In the genomic region with DNA sequence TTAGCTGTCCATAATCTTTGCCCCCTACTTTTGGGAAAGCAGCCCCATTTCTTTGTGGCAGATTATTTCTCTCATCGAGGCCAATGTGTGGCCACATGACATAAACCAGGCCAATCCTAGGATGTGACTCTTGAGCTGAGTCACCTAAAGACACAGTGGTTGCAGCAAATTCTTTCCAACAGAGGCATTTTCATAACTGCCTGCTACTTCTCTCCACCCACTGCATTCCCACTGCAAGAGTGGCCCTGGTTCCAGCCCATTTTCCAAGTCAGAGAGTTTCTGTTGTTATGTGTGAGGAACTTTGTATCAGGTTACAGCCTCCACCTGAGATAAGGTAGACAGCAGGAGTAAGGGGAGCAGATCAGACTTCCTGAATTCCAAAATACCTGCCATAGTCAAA, we compare ENCODE assay signal across 15 cellular contexts.
DNase-seq lines count a peak whose midpoint lies in the region; ATAC-seq and TF ChIP-seq lines count a peak whose summit lies in the region.
"Had no signal": no experiment of that assay in that cellular context is flagged by ENCODE, and none has a peak within 500 bp of the region (broad histone marks: within the 10 kb centered on the region; RNA-seq: fewer than 3 reads in every experiment).

No MANE protein-coding gene starts in this region.

- CTCF ChIA-PET in HCT116 (lab: Charles Lee) = no interaction called here

- TF ChIP-seq EP300 in sigmoid colon (IDR thresholded peaks at IDR 0.05) = no peak

- no peaks in the 10 kb centered on the region for H4K20me1 ChIP-seq in HCT116 (ENCODE audit: insufficient read depth)
- no peaks in the 10 kb centered on the region for H4K20me1 ChIP-seq in hepatocyte (ENCODE audit: insufficient read depth, poor library complexity, severe bottlenecking)

- RAD21 ChIA-PET in HCT116 (lab: Charles Lee; ENCODE audit: low non-redundant PET in 1 of 2, low total read pairs in 2 of 2, uncharacterized antibody in 2 of 2, unreplicated experiment in 2 of 2) = no interaction called here

- H3K79me2 ChIP-seq in HCT116 (ENCODE audit: insufficient read depth, low read length) = no peaks in the 10 kb centered on the region
- H3K79me2 ChIP-seq in hepatocyte = no peaks in the 10 kb centered on the region

- no TSS peak for BruUV-seq in HCT116 (replicated peaks; lab: Mats Ljungman, UMichigan)

- H3K9me2 ChIP-seq in HCT116 (ENCODE audit: insufficient read depth) = no peaks in the 10 kb centered on the region
- no peaks in the 10 kb centered on the region for H3K9me2 ChIP-seq in hepatocyte (replicated peaks; ENCODE audit: insufficient read depth)

- ATAC-seq in HCT116 (peak; percentile 90), GM21390 (IDR thresholded peaks at IDR 0.05; ENCODE audit: unreplicated experiment) (no peak)
- ATAC-seq: HepG2; left colon; naive thymus-derived CD4-positive, alpha-beta T cell had no signal

- TF ChIP-seq RAD21 in HCT116 (IDR thresholded peaks at IDR 0.05; ENCODE audit: low read depth) = no peak

- H3K4me2 ChIP-seq in HCT116 (ENCODE audit: low read length) (peak overlapping the region; percentile 47), hepatocyte (no peak overlapping the region)

- TF ChIP-seq CTCF in HCT116 (IDR thresholded peaks at IDR 0.05 in 2 of 3, conservative IDR thresholded peaks at IDR 0.05 in 1 of 3; ENCODE audit: borderline replicate concordance in 1 of 3, insufficient read depth in 1 of 3, low read depth in 2 of 3, low read length in 2 of 3) (no peak), hepatocyte (IDR thresholded peaks at IDR 0.05; ENCODE audit: poor library complexity) (no peak), sigmoid colon (IDR thresholded peaks at IDR 0.05) (no peak)

- H3K4me1 ChIP-seq in HCT116 (ENCODE audit: control insufficient read depth in 1 of 2, insufficient read depth in 2 of 2, low read length in 2 of 2) (peaks cover 10 to 13% of the 10 kb centered on the region in 2 experiments), adipocyte (ENCODE audit: control insufficient read depth, insufficient read depth, low read length) (peaks cover 6% of the 10 kb centered on the region), hepatocyte (ENCODE audit: insufficient read depth) (no peaks in the 10 kb centered on the region), sigmoid colon (no peaks in the 10 kb centered on the region)

- H3K9me3 ChIP-seq in HCT116 (ENCODE audit: control insufficient read depth in 1 of 2, insufficient read depth in 1 of 2, low read depth in 1 of 2, low read length in 2 of 2) (no peaks in the 10 kb centered on the region), adipocyte (ENCODE audit: control insufficient read depth, low read length) (peaks cover 5% of the 10 kb centered on the region), hepatocyte (ENCODE audit: low read depth) (no peaks in the 10 kb centered on the region), sigmoid colon (no peaks in the 10 kb centered on the region)

- no peak overlapping the region for H3K9ac ChIP-seq in HCT116 (ENCODE audit: low read length)
- no peak overlapping the region for H3K9ac ChIP-seq in adipocyte (ENCODE audit: low read length)

- H3K27ac ChIP-seq in HCT116 (ENCODE audit: low read depth, low read length) (no peak overlapping the region), hepatocyte (no peak overlapping the region), sigmoid colon (no peak overlapping the region)

- no peak for TF ChIP-seq POLR2A in HCT116 (IDR thresholded peaks at IDR 0.05; ENCODE audit: borderline replicate concordance, extremely low read depth, insufficient read depth, insufficient read length)
- no peak for TF ChIP-seq POLR2A in sigmoid colon (IDR thresholded peaks at IDR 0.05)

- H3K4me3 ChIP-seq in HCT116 (replicated peaks in 1 of 2; ENCODE audit: low read depth in 1 of 2, low read length in 2 of 2) (no peak overlapping the region), adipocyte (ENCODE audit: low read length) (no peak overlapping the region), hepatocyte (no peak overlapping the region), sigmoid colon (no peak overlapping the region)

- POLR2A ChIA-PET in HCT116 (lab: Charles Lee) = interaction anchor here (0.8 kb wide), 1 partner anchor 13 kb away, joined by 3 read pairs; no protein-coding TSS in a partner anchor

- H3K36me3 ChIP-seq in HCT116 (ENCODE audit: control insufficient read depth in 1 of 2, insufficient read depth in 2 of 2, low read length in 2 of 2) (no peaks in the 10 kb centered on the region), adipocyte (ENCODE audit: control insufficient read depth, insufficient read depth, low read length, severe bottlenecking) (no peaks in the 10 kb centered on the region), hepatocyte (replicated peaks; ENCODE audit: insufficient read depth, low read depth) (no peaks in the 10 kb centered on the region), sigmoid colon (no peaks in the 10 kb centered on the region)

- intact Hi-C loops in HCT116 (cut with micrococcal nuclease) (no loop called here), sigmoid colon (cut with DNase I) (no loop called here)

- H3K27me3 ChIP-seq in HCT116 (ENCODE audit: insufficient read depth, low read length) = no peaks in the 10 kb centered on the region
- peaks cover 13% of the 10 kb centered on the region for H3K27me3 ChIP-seq in adipocyte (replicated peaks; ENCODE audit: control insufficient read depth, insufficient read depth, low read length)
- no peaks in the 10 kb centered on the region for H3K27me3 ChIP-seq in hepatocyte
- H3K27me3 ChIP-seq in sigmoid colon = no peaks in the 10 kb centered on the region

- WGBS in hepatocyte (ENCODE audit: low lambda C conversion rate, missing lambda C conversion rate) = 48% methylated on average over 1 of the region's 1 CpG
- 85 to 91% methylated on average over 1 of the region's 1 CpG for WGBS in sigmoid colon, 2 donors

- peak overlapping the region; percentile 85 for H2AFZ ChIP-seq in HCT116 (ENCODE audit: low read depth, low read length, poor library complexity, severe bottlenecking)
- no peak overlapping the region for H2AFZ ChIP-seq in hepatocyte

- DNase-seq in AG20443 (ENCODE audit: low spot score) (peak; percentile 84), HCT116 (ENCODE audit: low read depth, low spot score) (peak; percentile 50), adipocyte (ENCODE audit: low read depth) (peak; percentile 49), hepatocyte (ENCODE audit: low spot score) (peak; percentile 16), sigmoid colon (no peak), NCI-H1436 (lab: John Stamatoyannopoulos, UW) (no peak), COR-L47 (lab: John Stamatoyannopoulos, UW) (no peak)
- DNase-seq: dermis blood vessel endothelial cell; left colon; naive thymus-derived CD4-positive, alpha-beta T cell; NCI-H1694; NCI-H774; SHP77 had no signal

TF ChIP-seq in HCT116, 20 proteins besides CTCF, POLR2A, EP300 and RAD21:
- 0 out of 2 replicates have a peak, but pooled peaks have one; percentile 30 for TF ChIP-seq EGR1 (IDR thresholded peaks at IDR 0.05; ENCODE audit: low read depth)
- TF ChIP-seq, protein P1, sequence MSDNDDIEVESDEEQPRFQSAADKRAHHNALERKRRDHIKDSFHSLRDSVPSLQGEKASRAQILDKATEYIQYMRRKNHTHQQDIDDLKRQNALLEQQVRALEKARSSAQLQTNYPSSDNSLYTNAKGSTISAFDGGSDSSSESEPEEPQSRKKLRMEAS (IDR thresholded peaks at IDR 0.05) = 0 out of 2 replicates have a peak, but pooled peaks have one; percentile 23
- no peak for TF ChIP-seq EZH2 (IDR thresholded peaks at IDR 0.05)
- peak; percentile 32; the same call in 1 of the 2 replicates for TF ChIP-seq FOSL1 (IDR thresholded peaks at IDR 0.05; ENCODE audit: low read depth)
- TF ChIP-seq EZH2phosphoT487 (IDR thresholded peaks at IDR 0.05; ENCODE audit: borderline replicate concordance) = no peak
- TF ChIP-seq SP1 (IDR thresholded peaks at IDR 0.05; ENCODE audit: low read depth) = 0 out of 2 replicates have a peak, but pooled peaks have one; percentile 24
TF ChIP-seq in HCT116: peak in this region for 4.

Comparison
In these comparisons a context has a peak if more than half of its experiments do, and no peak if none do; other contexts are left out.
1. DNase-seq: peak in AG20443 (single experiment), HCT116 (single experiment), adipocyte (single experiment) and hepatocyte (single experiment); none in sigmoid colon (single experiment), NCI-H1436 (single experiment) and COR-L47 (single experiment).